ENCODE assay signal across 22 cellular contexts in genomic region chr10:96448558-96448957, GRCh38.
"Had no signal": no experiment of that assay in that cellular context is flagged by ENCODE, and none has a peak within 500 bp of the region (broad histone marks: within the 10 kb centered on the region; RNA-seq: fewer than 3 reads in every experiment).

No MANE protein-coding gene starts in this region.

- H3K4me1 ChIP-seq: esophagus squamous epithelium, pancreas, right lobe of liver, suprapubic skin, transverse colon, upper lobe of right lung, uterus had no signal

- H3K36me3 ChIP-seq: esophagus squamous epithelium, heart right ventricle, pancreas, right lobe of liver, suprapubic skin, transverse colon, upper lobe of right lung, uterus had no signal

- DNase-seq: effector memory CD8-positive, alpha-beta T cell; esophagus squamous epithelium; foreskin melanocyte; glutamatergic neuron; hippocampal formation; immature natural killer cell; islet precursor cell; kidney glomerular epithelial cell; mesendoderm; natural killer cell; occipital lobe; pancreas; stimulated activated CD4-positive, alpha-beta T cell treated with anti-CD3 and anti-CD28 coated beads, Interleukin-15, amount 100 ng/mL, for 24 hours; stimulated activated CD4-positive, alpha-beta T cell treated with anti-CD3 and anti-CD28 coated beads, Interleukin-2, amount 100 ng/mL, for 48 hours; stimulated activated naive CD4-positive, alpha-beta T cell; stimulated activated naive CD8-positive, alpha-beta T cell treated with anti-CD3 and anti-CD28 coated beads, Interleukin-15, amount 100 ng/mL, for 72 hours had no signal

- ATAC-seq: effector memory CD8-positive, alpha-beta T cell; pancreas; stimulated activated naive CD8-positive, alpha-beta T cell treated with anti-CD3 and anti-CD28 coated beads, Interleukin-15, amount 100 ng/mL, for 72 hours had no signal

- H3K4me3 ChIP-seq: esophagus squamous epithelium, heart right ventricle, pancreas, right lobe of liver, suprapubic skin, transverse colon, upper lobe of right lung, uterus had no signal

- H3K9me3 ChIP-seq: esophagus squamous epithelium, heart right ventricle, pancreas, right lobe of liver, suprapubic skin, transverse colon, upper lobe of right lung, uterus had no signal

- H3K27me3 ChIP-seq: heart right ventricle, pancreas, right lobe of liver, transverse colon, upper lobe of right lung, uterus had no signal

- H3K27ac ChIP-seq: esophagus squamous epithelium, pancreas, right lobe of liver, suprapubic skin, transverse colon, upper lobe of right lung, uterus had no signal
